1 cellular context compared by ENCODE assay signal in the genomic region with DNA sequence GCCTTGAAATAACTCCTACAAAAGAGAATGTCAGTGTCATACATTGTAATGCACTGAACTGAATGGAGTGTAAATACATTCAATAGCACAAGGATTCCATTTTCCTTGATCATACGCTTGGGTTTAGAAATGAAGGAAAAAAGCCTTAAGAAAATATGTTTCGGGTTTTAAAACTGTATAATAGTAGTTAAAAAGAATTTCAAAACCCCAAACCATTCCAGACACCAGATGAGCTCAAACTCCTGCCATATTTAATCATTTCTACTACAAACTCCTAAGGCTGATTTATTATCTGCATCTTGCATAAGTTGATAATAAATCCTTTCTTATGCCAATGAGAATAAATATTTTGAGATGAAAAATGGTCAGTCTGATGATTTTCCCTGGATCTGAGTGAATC.
TF ChIP-seq lines count a peak whose summit lies in the region.

No MANE protein-coding gene starts in this region.

TF ChIP-seq in SK-N-SH, 30 proteins besides CTCF, POLR2A, EP300 and RAD21 (continued from another document):
- TF ChIP-seq JUND (IDR thresholded peaks at IDR 0.05), result 0 out of 2 replicates have a peak, but pooled peaks have one; percentile 37
